14 cellular contexts compared by ENCODE assay signal in genomic region chr1:161096015-161096414, GRCh38. TPM values are rescaled to one million over a fixed set of nuclear protein-coding genes. Genes with fewer than 3 reads are reported as not detected.
A peak's percentile ranks its signal among the peaks of the same experiment; 100 is the strongest.
DNase-seq lines count a peak whose midpoint lies in the region; ATAC-seq and TF ChIP-seq lines count a peak whose summit lies in the region.
"Had no signal": no experiment of that assay in that cellular context is flagged by ENCODE, and none has a peak within 500 bp of the region (broad histone marks: within the 10 kb centered on the region; RNA-seq: fewer than 3 reads in every experiment).

No MANE protein-coding gene starts in this region.

- ATAC-seq in GM18508 (IDR thresholded peaks at IDR 0.05; ENCODE audit: insufficient read depth, unreplicated experiment) = peak; percentile 37
- peak; percentile 33 for ATAC-seq in GM21367 (IDR thresholded peaks at IDR 0.05; ENCODE audit: unreplicated experiment)
- peak; percentile 29 for ATAC-seq in HG03565 (IDR thresholded peaks at IDR 0.05; ENCODE audit: unreplicated experiment)
- ATAC-seq in stimulated activated effector memory CD8-positive, alpha-beta T cell treated with anti-CD3 and anti-CD28 coated beads, Interleukin-12 subunit alpha, Interleukin-12 subunit beta, amount 100 ng/mL, for 72 hours = no peak
- ATAC-seq: effector memory CD8-positive, alpha-beta T cell; Panc1 had no signal

- H4K20me1 ChIP-seq in smooth muscle cell (ENCODE audit: low read depth) = no peaks in the 10 kb centered on the region

- peaks cover 44% of the 10 kb centered on the region for H3K36me3 Mint-ChIP-seq in stimulated activated effector memory CD8-positive, alpha-beta T cell treated with anti-CD3 and anti-CD28 coated beads, Interleukin-12 subunit alpha, Interleukin-12 subunit beta, amount 100 ng/mL, for 72 hours

- no peaks in the 10 kb centered on the region for H3K79me2 ChIP-seq in smooth muscle cell (ENCODE audit: low read depth)
- H3K79me2 ChIP-seq: hepatocyte had no signal

- peaks cover 19% of the 10 kb centered on the region for H3F3A ChIP-seq in smooth muscle cell (ENCODE audit: low read depth)

- H3K27ac Mint-ChIP-seq in stimulated activated effector memory CD8-positive, alpha-beta T cell treated with anti-CD3 and anti-CD28 coated beads, Interleukin-12 subunit alpha, Interleukin-12 subunit beta, amount 100 ng/mL, for 72 hours = no peak overlapping the region

- no peaks in the 10 kb centered on the region for H3K36me3 ChIP-seq in smooth muscle cell (ENCODE audit: low read depth)

- H3K4me2 ChIP-seq in smooth muscle cell = peak overlapping the region; percentile 70
- H3K4me2 ChIP-seq: hepatocyte had no signal

- H2AFZ ChIP-seq in smooth muscle cell (ENCODE audit: low read depth) = peak overlapping the region; percentile 34
- H2AFZ ChIP-seq: hepatocyte had no signal

- DNase-seq in smooth muscle cell (lab: John Stamatoyannopoulos, UW; ENCODE audit: unreplicated experiment) (no peak), posterior cingulate gyrus (no peak), cerebellar cortex (ENCODE audit: low spot score) (no peak)
- no peak for DNase-seq in stimulated activated effector memory CD8-positive, alpha-beta T cell treated with anti-CD3 and anti-CD28 coated beads, Interleukin-12 subunit alpha, Interleukin-12 subunit beta, amount 100 ng/mL, for 72 hours (ENCODE audit: low spot score in 2 of 2)
- DNase-seq: activated CD8-positive, alpha-beta memory T cell treated with anti-CD3 and anti-CD28 coated beads, Interleukin-2, amount 50 U/mL, for 48 hours; anterior cingulate cortex; effector memory CD8-positive, alpha-beta T cell; stimulated activated CD4-positive, alpha-beta T cell treated with anti-CD3 and anti-CD28 coated beads, Interleukin-15, amount 100 ng/mL, for 24 hours had no signal

- no peak overlapping the region for H3K4me3 Mint-ChIP-seq in stimulated activated effector memory CD8-positive, alpha-beta T cell treated with anti-CD3 and anti-CD28 coated beads, Interleukin-12 subunit alpha, Interleukin-12 subunit beta, amount 100 ng/mL, for 72 hours

- H3K27me3 ChIP-seq in smooth muscle cell (ENCODE audit: low read depth) = no peaks in the 10 kb centered on the region
- H3K27me3 ChIP-seq: hepatocyte had no signal

- peak overlapping the region; percentile 56 for H3K27ac ChIP-seq in smooth muscle cell (ENCODE audit: low read depth)

- H3K9me3 Mint-ChIP-seq in stimulated activated effector memory CD8-positive, alpha-beta T cell treated with anti-CD3 and anti-CD28 coated beads, Interleukin-12 subunit alpha, Interleukin-12 subunit beta, amount 100 ng/mL, for 72 hours = no peaks in the 10 kb centered on the region
- H3K9me3 Mint-ChIP-seq: effector memory CD8-positive, alpha-beta T cell had no signal

- 83% methylated on average over 2 of the region's 2 CpGs for WGBS in smooth muscle cell (ENCODE audit: low lambda C conversion rate)

- peaks cover 65% of the 10 kb centered on the region for H3K4me1 Mint-ChIP-seq in stimulated activated effector memory CD8-positive, alpha-beta T cell treated with anti-CD3 and anti-CD28 coated beads, Interleukin-12 subunit alpha, Interleukin-12 subunit beta, amount 100 ng/mL, for 72 hours

- H3K9me3 ChIP-seq in smooth muscle cell (replicated peaks; ENCODE audit: low read depth) = no peaks in the 10 kb centered on the region

- peaks cover 7% of the 10 kb centered on the region for H3K4me1 ChIP-seq in smooth muscle cell (ENCODE audit: low read depth)

- TF ChIP-seq CTCF in smooth muscle cell (IDR thresholded peaks at IDR 0.05; ENCODE audit: borderline replicate concordance, insufficient read depth, poor library complexity, severe bottlenecking) = no peak

- intact Hi-C loops in posterior cingulate gyrus (cut with DNase I) = loop anchor here (5.0 kb wide), 4 partner anchors 36 to 369 kb away; partner anchors contain the start of genes DEDD and USF1

- H3K9ac ChIP-seq in smooth muscle cell (ENCODE audit: low read depth) = no peak overlapping the region

- no peak overlapping the region for H3K4me3 ChIP-seq in smooth muscle cell
- H3K4me3 ChIP-seq: hepatocyte had no signal

RNA-seq across cellular contexts. Expression of gene KLHDC9, which starts 2.1 kb away (rescaled TPM):
- total RNA-seq in smooth muscle cell = 2.2 and 10.0 TPM in 2 replicates
- 3.3 and 4.6 TPM in 2 replicates for polyA plus RNA-seq in smooth muscle cell

RNA-seq across cellular contexts. Expression of gene NECTIN4, which starts 6.7 kb away (rescaled TPM):
- 18.2 and 27.6 TPM in 2 replicates for total RNA-seq in smooth muscle cell
- 12.7 and 32.8 TPM in 2 replicates for polyA plus RNA-seq in smooth muscle cell
- total RNA-seq: osteocyte had no signal

RNA-seq across cellular contexts. Expression of gene PFDN2, which starts 21.8 kb away (rescaled TPM):
- 49.0 and 82.0 TPM in 2 replicates for total RNA-seq in smooth muscle cell
- 139 and 150 TPM in 2 replicates for polyA plus RNA-seq in smooth muscle cell

RNA-seq across cellular contexts. Expression of gene NIT1, which starts 21.9 kb away (rescaled TPM):
- total RNA-seq in smooth muscle cell = 33.6 and 37.2 TPM in 2 replicates
- polyA plus RNA-seq in smooth muscle cell = 37.6 and 53.0 TPM in 2 replicates

RNA-seq across cellular contexts. Expression of gene ARHGAP30, which starts 26.3 kb away (rescaled TPM):
- 0.90 and 1.2 TPM in 2 replicates for total RNA-seq in smooth muscle cell
- polyA plus RNA-seq in smooth muscle cell = 0.13 and 1.1 TPM in 2 replicates
- total RNA-seq: osteocyte had no signal
